In the genomic region with DNA sequence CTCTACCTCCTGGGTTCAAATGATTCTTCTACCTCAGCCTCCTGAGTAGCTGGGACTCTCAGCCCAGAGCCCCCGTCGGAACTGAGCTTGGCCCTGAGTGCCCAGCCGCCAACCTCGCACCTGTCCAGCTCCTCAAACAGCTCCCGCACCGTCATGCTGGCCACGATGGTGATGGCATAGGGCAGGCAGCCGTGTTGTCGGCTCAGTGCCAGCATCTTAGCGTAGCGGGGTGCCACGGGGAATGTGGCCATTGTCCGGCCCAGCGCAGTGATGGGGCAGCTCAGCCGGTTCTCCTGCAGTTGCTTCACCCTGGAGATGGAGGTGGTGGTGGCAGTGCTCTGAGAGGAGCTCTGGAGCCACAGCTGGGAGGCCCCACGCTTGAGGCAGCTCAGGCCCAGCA, we compare ENCODE assay signal across 20 cellular contexts. TPM values are rescaled to one million over a fixed set of nuclear protein-coding genes. Genes with fewer than 3 reads are reported as not detected.
DNase-seq lines count a peak whose midpoint lies in the region; ATAC-seq and TF ChIP-seq lines count a peak whose summit lies in the region.
"Had no signal": no experiment of that assay in that cellular context is flagged by ENCODE, and none has a peak within 500 bp of the region (broad histone marks: within the 10 kb centered on the region; RNA-seq: fewer than 3 reads in every experiment).

No MANE protein-coding gene starts in this region.

- H3K4me3 ChIP-seq in SK-N-SH (ENCODE audit: low read depth in 2 of 2, low read length in 1 of 2) (no peak overlapping the region), H7 (ENCODE audit: insufficient read depth, low read depth, low read length) (no peak overlapping the region), RWPE2 (ENCODE audit: severe bottlenecking) (no peak overlapping the region), neuronal stem cell (ENCODE audit: low read length in 2 of 2) (no peak overlapping the region)
- H3K4me3 ChIP-seq: BLaER1, GM23248 had no signal

- H3K9me3 ChIP-seq in SK-N-SH (no peaks in the 10 kb centered on the region), RWPE2 (ENCODE audit: severe bottlenecking) (no peaks in the 10 kb centered on the region), neuronal stem cell (replicated peaks in 1 of 2; ENCODE audit: control insufficient read depth in 2 of 2, insufficient read depth in 1 of 2, low read depth in 1 of 2, low read length in 2 of 2) (peaks cover 0 to 2% of the 10 kb centered on the region in 2 donors)

- H4K8ac ChIP-seq in neuronal stem cell (ENCODE audit: low read depth, low read length), result peak overlapping the region; percentile 65

- DNase-seq in SK-N-SH, result peak; percentile 15
- peak; percentile 43 for DNase-seq in H7
- DNase-seq in RWPE2 (ENCODE audit: low spot score), result no peak
- no peak for DNase-seq in neuronal stem cell (ENCODE audit: low spot score)
- no peak for DNase-seq in SW480 (ENCODE audit: low spot score)
- no peak for DNase-seq in cerebellar cortex (ENCODE audit: low spot score)
- DNase-seq in activated CD8-positive, alpha-beta T cell treated with anti-CD3 and anti-CD28 coated beads for 36 hours, result no peak
- DNase-seq: Calu3; CD8-positive, alpha-beta T cell; DMS 273 treated with DMSO at 0.1 percent for 48 hours; DMS53; DND-41; EL; GM23248; HCEC 1CT; HFFc6 had no signal

- TF ChIP-seq CTCF in SK-N-SH (IDR thresholded peaks at IDR 0.05), result no peak
- no peak for TF ChIP-seq CTCF in RWPE2 (IDR thresholded peaks at IDR 0.05; ENCODE audit: poor library complexity, severe bottlenecking)
- TF ChIP-seq CTCF in activated CD8-positive, alpha-beta T cell treated with anti-CD3 and anti-CD28 coated beads for 36 hours (IDR thresholded peaks at IDR 0.05), result no peak

- H3K27ac ChIP-seq in SK-N-SH (ENCODE audit: low read depth in 2 of 2, low read length in 1 of 2) (no peak overlapping the region), RWPE2 (ENCODE audit: poor library complexity, severe bottlenecking) (no peak overlapping the region), neuronal stem cell (replicated peaks; ENCODE audit: low read length) (no peak overlapping the region)
- H3K27ac ChIP-seq: 22Rv1, BLaER1, GM23248 had no signal

- H3K9me3 Mint-ChIP-seq in activated CD8-positive, alpha-beta T cell treated with anti-CD3 and anti-CD28 coated beads for 36 hours, result no peaks in the 10 kb centered on the region
- H3K9me3 Mint-ChIP-seq: CD8-positive, alpha-beta T cell; HFFc6 had no signal

- H2BK15ac ChIP-seq in neuronal stem cell (ENCODE audit: low read length), result no peak overlapping the region

- no peaks in the 10 kb centered on the region for H3K79me2 ChIP-seq in SK-N-SH (ENCODE audit: insufficient read depth)

- H3K9me2 ChIP-seq in SK-N-SH, result no peaks in the 10 kb centered on the region

- H3K18ac ChIP-seq in neuronal stem cell (ENCODE audit: low read length), result peak overlapping the region; percentile 27

- intact Hi-C loops in activated CD8-positive, alpha-beta T cell treated with anti-CD3 and anti-CD28 coated beads for 36 hours (cut with micrococcal nuclease), result no loop called here

- no peaks in the 10 kb centered on the region for H4K20me1 ChIP-seq in SK-N-SH (ENCODE audit: insufficient read depth)

- no peak overlapping the region for H2AFZ ChIP-seq in SK-N-SH (ENCODE audit: low read depth)
- no peak overlapping the region for H2AFZ ChIP-seq in neuronal stem cell (ENCODE audit: low read length)
- H2AFZ ChIP-seq: GM23248 had no signal

- H2BK12ac ChIP-seq in neuronal stem cell (ENCODE audit: low read length), result no peak overlapping the region

- peak overlapping the region; percentile 31 for H3K14ac ChIP-seq in neuronal stem cell (ENCODE audit: low read length)

- POLR2A ChIA-PET in SK-N-SH (lab: Yijun Ruan, JAX), result no interaction called here
- POLR2A ChIA-PET in activated CD8-positive, alpha-beta T cell treated with anti-CD3 and anti-CD28 coated beads for 36 hours (lab: Charles Lee), result interaction anchor here (0.9 to 1.4 kb wide), 2 partner anchors 12 to 19 kb away, joined by 3 to 4 read pairs; no protein-coding TSS in a partner anchor

- no peaks in the 10 kb centered on the region for H3F3A ChIP-seq in SK-N-SH (replicated peaks; ENCODE audit: insufficient read depth)

- WGBS in SK-N-SH (ENCODE audit: low lambda C conversion rate), result 99% methylated on average over 10 of the region's 16 CpGs
- WGBS in neuronal stem cell (ENCODE audit: extremely low coverage in 2 of 2, insufficient read length in 2 of 2, insufficient replicate concordance in 1 of 2), 2 donors, result no CpG with 5 or more reads among the region's 16 CpGs

- no peak overlapping the region for H2BK120ac ChIP-seq in neuronal stem cell (ENCODE audit: low read depth, low read length)

- no peak overlapping the region for H3K27ac Mint-ChIP-seq in activated CD8-positive, alpha-beta T cell treated with anti-CD3 and anti-CD28 coated beads for 36 hours
- H3K27ac Mint-ChIP-seq: CD8-positive, alpha-beta T cell; HFFc6 had no signal

- H4K91ac ChIP-seq in neuronal stem cell (ENCODE audit: low read depth, low read length, poor library complexity), result no peak overlapping the region

- no peak overlapping the region for H2BK5ac ChIP-seq in neuronal stem cell (ENCODE audit: low read length)

- H2AK5ac ChIP-seq in neuronal stem cell (ENCODE audit: low read depth, low read length), result no peak overlapping the region

- H3K36me3 Mint-ChIP-seq in activated CD8-positive, alpha-beta T cell treated with anti-CD3 and anti-CD28 coated beads for 36 hours (ENCODE audit: low read depth), result peaks cover 37% of the 10 kb centered on the region

- H3K23ac ChIP-seq in neuronal stem cell (ENCODE audit: low read depth, low read length, poor library complexity), result no peak overlapping the region

- no peaks in the 10 kb centered on the region for H3K79me1 ChIP-seq in neuronal stem cell (ENCODE audit: low read depth, low read length)

- no peak overlapping the region for H3K4ac ChIP-seq in neuronal stem cell (ENCODE audit: low read length)

- no peak overlapping the region for H3K9ac ChIP-seq in SK-N-SH
- peak overlapping the region; percentile 70 for H3K9ac ChIP-seq in neuronal stem cell (ENCODE audit: low read depth, low read length, poor library complexity)
- H3K9ac ChIP-seq: BLaER1, GM23248 had no signal

- CTCF ChIA-PET in SK-N-SH (lab: Yijun Ruan, JAX), result no interaction called here
- CTCF ChIA-PET in activated CD8-positive, alpha-beta T cell treated with anti-CD3 and anti-CD28 coated beads for 36 hours (lab: Charles Lee), result no interaction called here

- no peak for TF ChIP-seq RAD21 in SK-N-SH (IDR thresholded peaks at IDR 0.05; ENCODE audit: low read length)

- H3K4me2 ChIP-seq in SK-N-SH (no peak overlapping the region), neuronal stem cell (ENCODE audit: insufficient read depth, low read length, poor library complexity, severe bottlenecking) (no peak overlapping the region)
- H3K4me2 ChIP-seq: BLaER1 had no signal

- H3K4me3 Mint-ChIP-seq in activated CD8-positive, alpha-beta T cell treated with anti-CD3 and anti-CD28 coated beads for 36 hours, result no peak overlapping the region
- H3K4me3 Mint-ChIP-seq: CD14-positive monocyte; CD8-positive, alpha-beta T cell; HFFc6 had no signal

- H3K4me1 Mint-ChIP-seq in activated CD8-positive, alpha-beta T cell treated with anti-CD3 and anti-CD28 coated beads for 36 hours (ENCODE audit: low read depth), result no peaks in the 10 kb centered on the region
- H3K4me1 Mint-ChIP-seq: CD14-positive monocyte had no signal

- TF ChIP-seq EP300 in SK-N-SH (IDR thresholded peaks at IDR 0.05; ENCODE audit: borderline replicate concordance in 1 of 2, low read depth in 1 of 2, low read length in 1 of 2), result no peak

- H3K27me3 Mint-ChIP-seq in activated CD8-positive, alpha-beta T cell treated with anti-CD3 and anti-CD28 coated beads for 36 hours, result no peaks in the 10 kb centered on the region

- ATAC-seq in SK-N-SH treated with all-trans-retinoic acid at 6 μM for 48 hours, result no peak
- ATAC-seq in RWPE2 (ENCODE audit: low read depth), result peak; percentile 19; the same call in 1 of the 3 replicates
- no peak for ATAC-seq in activated CD8-positive, alpha-beta T cell treated with anti-CD3 and anti-CD28 coated beads for 36 hours
- ATAC-seq: CD8-positive, alpha-beta T cell had no signal

- H3K27me3 ChIP-seq in SK-N-SH (ENCODE audit: insufficient read depth) (no peaks in the 10 kb centered on the region), H7 (ENCODE audit: control insufficient read depth, insufficient read depth, low read length) (no peaks in the 10 kb centered on the region), RWPE2 (ENCODE audit: insufficient read depth, poor library complexity, severe bottlenecking) (no peaks in the 10 kb centered on the region), neuronal stem cell (ENCODE audit: control insufficient read depth in 3 of 3, insufficient read depth in 3 of 3, low read depth in 1 of 3, low read length in 3 of 3) (no peaks in the 10 kb centered on the region)
- H3K27me3 ChIP-seq: BLaER1 had no signal

- H3K4me1 ChIP-seq in SK-N-SH (ENCODE audit: control insufficient read depth in 1 of 2, insufficient read depth in 2 of 2, low read depth in 1 of 2, low read length in 1 of 2) (no peaks in the 10 kb centered on the region), RWPE2 (ENCODE audit: insufficient read depth, poor library complexity, severe bottlenecking) (no peaks in the 10 kb centered on the region), neuronal stem cell (ENCODE audit: control insufficient read depth in 2 of 2, insufficient read depth in 1 of 2, low read depth in 1 of 2, low read length in 2 of 2) (no peaks in the 10 kb centered on the region)

- H3K36me3 ChIP-seq in SK-N-SH (replicated peaks in 1 of 2; ENCODE audit: control insufficient read depth in 1 of 2, insufficient read depth in 2 of 2, low read length in 1 of 2), result peaks cover 10 to 37% of the 10 kb centered on the region in 2 experiments
- H3K36me3 ChIP-seq in H7 (replicated peaks; ENCODE audit: control insufficient read depth, insufficient read depth, low read length), result peaks cover 20% of the 10 kb centered on the region
- H3K36me3 ChIP-seq in RWPE2 (ENCODE audit: low read depth), result peaks cover 35% of the 10 kb centered on the region
- H3K36me3 ChIP-seq in neuronal stem cell (replicated peaks in 1 of 2; ENCODE audit: control insufficient read depth in 2 of 2, insufficient read depth in 2 of 2, low read length in 2 of 2), result peaks cover 28 to 83% of the 10 kb centered on the region in 2 donors

RNA-seq across cellular contexts. Expression of gene DHX37, which starts 32.4 kb away (rescaled TPM):
- 12.3 and 16.1 TPM in 2 replicates for polyA plus RNA-seq in SK-N-SH (2012; rRNA removed)
- polyA plus RNA-seq in SK-N-SH (2012; cell fraction: cytosol; rRNA removed), result 5.8 and 8.7 TPM in 2 replicates
- polyA plus RNA-seq in SK-N-SH (2012; cell fraction: nucleus; rRNA removed), result 34.5 and 34.7 TPM in 2 replicates
- total RNA-seq in H7 (2014; rRNA removed; shearing (Covaris generic)), result 40.7 and 43.1 TPM in 2 replicates
- 5.1 TPM for polyA plus RNA-seq in neuronal stem cell (2013, experiment 1 of 2)
- polyA plus RNA-seq in neuronal stem cell (2013, experiment 2 of 2), result 5.0 TPM
- 10 to 100 TPM; 32.4 to 33.5 TPM for total RNA-seq in activated CD8-positive, alpha-beta T cell treated with anti-CD3 and anti-CD28 coated beads for 36 hours

RNA-seq across cellular contexts. Expression of gene BRI3BP, which starts 36.9 kb away (rescaled TPM):
- polyA plus RNA-seq in SK-N-SH (2012; rRNA removed), result 3.7 and 3.8 TPM in 2 replicates
- polyA plus RNA-seq in SK-N-SH (2012; cell fraction: cytosol; rRNA removed), result 4.6 and 4.8 TPM in 2 replicates
- polyA plus RNA-seq in SK-N-SH (2012; cell fraction: nucleus; rRNA removed), result 1.4 and 1.6 TPM in 2 replicates
- 5.0 and 6.7 TPM in 2 replicates for total RNA-seq in H7 (2014; rRNA removed; shearing (Covaris generic))
- 4.2 TPM for polyA plus RNA-seq in neuronal stem cell (2013, experiment 1 of 2)
- 4.2 TPM for polyA plus RNA-seq in neuronal stem cell (2013, experiment 2 of 2)
- 10 to 100 TPM; 22.1 to 22.3 TPM for total RNA-seq in activated CD8-positive, alpha-beta T cell treated with anti-CD3 and anti-CD28 coated beads for 36 hours

RNA-seq across cellular contexts. Expression of gene UBC, which starts 42.1 kb away (rescaled TPM):
- 1,327 and 1,666 TPM in 2 replicates for polyA plus RNA-seq in SK-N-SH (2012; rRNA removed)
- 1,141 and 1,342 TPM in 2 replicates for polyA plus RNA-seq in SK-N-SH (2012; cell fraction: cytosol; rRNA removed)
- 1,930 and 2,064 TPM in 2 replicates for polyA plus RNA-seq in SK-N-SH (2012; cell fraction: nucleus; rRNA removed)
- total RNA-seq in H7 (2014; rRNA removed; shearing (Covaris generic)), result 1,051 and 1,131 TPM in 2 replicates
- polyA plus RNA-seq in neuronal stem cell (2013, experiment 1 of 2), result 841 TPM
- 847 TPM for polyA plus RNA-seq in neuronal stem cell (2013, experiment 2 of 2)
- total RNA-seq in activated CD8-positive, alpha-beta T cell treated with anti-CD3 and anti-CD28 coated beads for 36 hours, result 1,000 to 10,000 TPM in 1 of 2 experiments, 100 to 1,000 TPM in 1; 963 to 1,010 TPM

Comparison
In these comparisons a context has a peak if more than half of its experiments do, and no peak if none do; other contexts are left out.
1. DNase-seq: peak in SK-N-SH (single experiment) and H7 (single experiment); none in RWPE2 (single experiment), neuronal stem cell (single experiment), SW480 (single experiment), cerebellar cortex (single experiment) and activated CD8-positive, alpha-beta T cell treated with anti-CD3 and anti-CD28 coated beads for 36 hours (single experiment).